ENCODE assay signal across 19 cellular contexts in the genomic region with DNA sequence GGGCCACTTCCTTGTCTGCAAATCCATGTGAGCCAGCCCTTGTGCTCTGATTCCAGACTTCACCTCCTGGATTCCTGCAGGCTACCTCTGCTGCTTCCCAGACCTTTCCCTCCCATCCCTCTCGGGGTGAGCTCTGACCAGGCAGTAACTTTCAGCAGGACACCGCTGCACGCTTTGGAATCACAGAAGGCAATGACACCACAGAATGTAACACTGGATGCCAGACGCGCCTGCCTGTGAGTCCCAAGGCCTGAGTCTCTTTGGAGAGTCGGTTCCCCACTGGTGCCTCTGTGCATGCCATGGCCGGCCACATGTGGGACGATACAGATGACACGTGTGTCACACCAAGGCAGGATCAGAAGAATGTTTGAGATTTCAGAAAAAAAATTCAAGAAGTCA.
A peak's percentile ranks its signal among the peaks of the same experiment; 100 is the strongest.
DNase-seq lines count a peak whose midpoint lies in the region; ATAC-seq and TF ChIP-seq lines count a peak whose summit lies in the region.
"Had no signal": no experiment of that assay in that cellular context is flagged by ENCODE, and none has a peak within 500 bp of the region (broad histone marks: within the 10 kb centered on the region; RNA-seq: fewer than 3 reads in every experiment).

No MANE protein-coding gene starts in this region.

- BruUV-seq in HCT116 (replicated peaks; lab: Mats Ljungman, UMichigan), result no TSS peak

- H3K4me1 ChIP-seq in HCT116 (ENCODE audit: control insufficient read depth in 1 of 2, insufficient read depth in 2 of 2, low read length in 2 of 2), result peaks cover 75 to 81% of the 10 kb centered on the region in 2 experiments
- peaks cover 6 to 7% of the 10 kb centered on the region in 2 donors for H3K4me1 ChIP-seq in esophagus (ENCODE audit: control insufficient read depth in 2 of 2, insufficient read depth in 2 of 2, low read length in 1 of 2)
- peaks cover 10 to 15% of the 10 kb centered on the region in 2 donors for H3K4me1 ChIP-seq in muscle layer of duodenum (ENCODE audit: control insufficient read depth in 1 of 2, insufficient read depth in 2 of 2, low read length in 2 of 2)
- peaks cover 39 to 58% of the 10 kb centered on the region in 2 donors for H3K4me1 ChIP-seq in thyroid gland

- intact Hi-C loops in HCT116 (cut with micrococcal nuclease), result no loop called here
- intact Hi-C loops in thyroid gland (cut with DNase I), result loop anchor here (10.0 kb wide), 1 partner anchor 81 kb away; no protein-coding TSS in a partner anchor
- intact Hi-C loops in dorsolateral prefrontal cortex (cut with DNase I), result no loop called here

- no peak for DNase-seq in HCT116 (ENCODE audit: low read depth, low spot score)
- peak in 1 of 2 donors; percentile 35 for DNase-seq in thyroid gland
- no peak for DNase-seq in stimulated activated naive B cell treated with anti-CD40 and anti-IgM and Interleukin-4, amounts not matched to agents 10 μg/mL and 1 μg/mL and 100 μg/mL, for 72 hours
- DNase-seq in GM20000 (ENCODE audit: low spot score), result no peak
- DNase-seq in dorsolateral prefrontal cortex, result no peak
- DNase-seq: activated CD4-positive, alpha-beta T cell treated with anti-CD3 and anti-CD28 coated beads, Interleukin-2, amount 50 U/mL, for 4 hours; HFFc6; hypothalamus; kidney glomerular epithelial cell; NCI-H2081; NCI-H526 treated with DMSO at 0.1 percent for 48 hours; SK-N-SH; stimulated activated naive CD8-positive, alpha-beta T cell treated with anti-CD3 and anti-CD28 coated beads, Interleukin-15, amount 100 ng/mL, for 72 hours had no signal

- 94 to 96% methylated on average over 9 of the region's 9 CpGs for WGBS in esophagus, 2 donors
- WGBS in thyroid gland, 2 donors, result 91% methylated on average over 9 of the region's 9 CpGs

- CTCF ChIA-PET in HCT116 (lab: Charles Lee), result no interaction called here

- no peaks in the 10 kb centered on the region for H3K9me3 Mint-ChIP-seq in stimulated activated naive B cell treated with anti-CD40 and anti-IgM and Interleukin-4, amounts not matched to agents 10 μg/mL and 1 μg/mL and 100 μg/mL, for 72 hours
- H3K9me3 Mint-ChIP-seq: activated naive CD4-positive, alpha-beta T cell treated with anti-CD3 and anti-CD28 coated beads, Interleukin-2, amount 50 U/mL, for 24 hours; HFFc6; stimulated activated naive CD8-positive, alpha-beta T cell treated with anti-CD3 and anti-CD28 coated beads, Interleukin-15, amount 100 ng/mL, for 72 hours had no signal

- H3K27ac Mint-ChIP-seq in stimulated activated naive B cell treated with anti-CD40 and anti-IgM and Interleukin-4, amounts not matched to agents 10 μg/mL and 1 μg/mL and 100 μg/mL, for 72 hours, result no peak overlapping the region
- H3K27ac Mint-ChIP-seq: activated naive CD4-positive, alpha-beta T cell treated with anti-CD3 and anti-CD28 coated beads, Interleukin-2, amount 50 U/mL, for 24 hours; HFFc6; progenitor cell of endocrine pancreas; stimulated activated naive CD8-positive, alpha-beta T cell treated with anti-CD3 and anti-CD28 coated beads, Interleukin-15, amount 100 ng/mL, for 72 hours had no signal

- H3K4me2 ChIP-seq in HCT116 (ENCODE audit: low read length), result peak overlapping the region; percentile 16
- H3K4me2 ChIP-seq: SK-N-SH had no signal

- H3K27me3 Mint-ChIP-seq in stimulated activated naive B cell treated with anti-CD40 and anti-IgM and Interleukin-4, amounts not matched to agents 10 μg/mL and 1 μg/mL and 100 μg/mL, for 72 hours, result peaks cover 13 to 17% of the 10 kb centered on the region in 2 donors
- H3K27me3 Mint-ChIP-seq: activated naive CD4-positive, alpha-beta T cell treated with anti-CD3 and anti-CD28 coated beads, Interleukin-2, amount 50 U/mL, for 24 hours; brain; progenitor cell of endocrine pancreas had no signal

- POLR2A ChIA-PET in HCT116 (lab: Charles Lee), result interaction anchor here (0.8 to 2.8 kb wide), 4 partner anchors 14 to 74 kb away, joined by 3 to 9 read pairs (median 3); no protein-coding TSS in a partner anchor

- TF ChIP-seq POLR2A in HCT116 (IDR thresholded peaks at IDR 0.05; ENCODE audit: borderline replicate concordance, extremely low read depth, insufficient read depth, insufficient read length), result no peak
- TF ChIP-seq POLR2A in thyroid gland (IDR thresholded peaks at IDR 0.05), result no peak

- no peaks in the 10 kb centered on the region for H4K20me1 ChIP-seq in HCT116 (ENCODE audit: insufficient read depth)

- peak overlapping the region; percentile 31; the same call in 1 of the 2 replicates for H3K9ac ChIP-seq in HCT116 (ENCODE audit: low read length)
- H3K9ac ChIP-seq: SK-N-SH had no signal

- RAD21 ChIA-PET in HCT116 (lab: Charles Lee; ENCODE audit: low non-redundant PET in 1 of 2, low total read pairs in 2 of 2, uncharacterized antibody in 2 of 2, unreplicated experiment in 2 of 2), result no interaction called here

- no peak for TF ChIP-seq RAD21 in HCT116 (IDR thresholded peaks at IDR 0.05; ENCODE audit: low read depth)

- no peak overlapping the region for H2AFZ ChIP-seq in HCT116 (ENCODE audit: low read depth, low read length, poor library complexity, severe bottlenecking)

- H3K4me3 ChIP-seq in HCT116 (replicated peaks in 1 of 2; ENCODE audit: low read depth in 1 of 2, low read length in 2 of 2) (no peak overlapping the region), esophagus (ENCODE audit: low read depth in 1 of 2, low read length in 2 of 2) (no peak overlapping the region), muscle layer of duodenum (ENCODE audit: low read depth in 1 of 2, low read length in 2 of 2) (no peak overlapping the region), thyroid gland (replicated peaks in 1 of 3) (no peak overlapping the region), dorsolateral prefrontal cortex (no peak overlapping the region)

- no peak overlapping the region for H3K4me3 Mint-ChIP-seq in stimulated activated naive B cell treated with anti-CD40 and anti-IgM and Interleukin-4, amounts not matched to agents 10 μg/mL and 1 μg/mL and 100 μg/mL, for 72 hours
- H3K4me3 Mint-ChIP-seq: activated naive CD4-positive, alpha-beta T cell treated with anti-CD3 and anti-CD28 coated beads, Interleukin-2, amount 50 U/mL, for 24 hours; HFFc6; stimulated activated naive CD8-positive, alpha-beta T cell treated with anti-CD3 and anti-CD28 coated beads, Interleukin-15, amount 100 ng/mL, for 72 hours had no signal

- no peaks in the 10 kb centered on the region for H3K36me3 ChIP-seq in HCT116 (ENCODE audit: control insufficient read depth in 1 of 2, insufficient read depth in 2 of 2, low read length in 2 of 2)
- no peaks in the 10 kb centered on the region for H3K36me3 ChIP-seq in esophagus (ENCODE audit: control insufficient read depth in 2 of 2, insufficient read depth in 2 of 2, low read length in 1 of 2)
- peaks cover 0 to 5% of the 10 kb centered on the region in 2 donors for H3K36me3 ChIP-seq in muscle layer of duodenum (ENCODE audit: control insufficient read depth in 1 of 2, insufficient read depth in 2 of 2, low read length in 2 of 2)
- H3K36me3 ChIP-seq in thyroid gland, result no peaks in the 10 kb centered on the region

- no peak for TF ChIP-seq CTCF in HCT116 (IDR thresholded peaks at IDR 0.05 in 2 of 3, conservative IDR thresholded peaks at IDR 0.05 in 1 of 3; ENCODE audit: borderline replicate concordance in 1 of 3, insufficient read depth in 1 of 3, low read depth in 2 of 3, low read length in 2 of 3)
- no peak for TF ChIP-seq CTCF in thyroid gland (IDR thresholded peaks at IDR 0.05)
- no peak for TF ChIP-seq CTCF in GM20000 (IDR thresholded peaks at IDR 0.05; ENCODE audit: extremely low read depth, missing control alignments)
- TF ChIP-seq CTCF in dorsolateral prefrontal cortex (IDR thresholded peaks at IDR 0.05 in 54 of 56, conservative IDR thresholded peaks at IDR 0.05 in 2 of 56; ENCODE audit: low read depth in 1 of 56, partially characterized antibody in 56 of 56), result no peak

- peak overlapping the region; percentile 99 for H3K27ac ChIP-seq in HCT116 (ENCODE audit: low read depth, low read length)
- H3K27ac ChIP-seq in esophagus (ENCODE audit: low read depth in 2 of 2, low read length in 1 of 2), result peak overlapping the region; percentile 35 to 63
- peak overlapping the region; percentile 86 for H3K27ac ChIP-seq in muscle layer of duodenum (ENCODE audit: low read length)
- H3K27ac ChIP-seq in thyroid gland, result peak overlapping the region; percentile 93 to 98 (median 94)
- H3K27ac ChIP-seq in dorsolateral prefrontal cortex, result peak overlapping the region in 2 of 59 donors; percentile 21 to 55

- H3K9me2 ChIP-seq in HCT116 (ENCODE audit: insufficient read depth), result no peaks in the 10 kb centered on the region
- H3K9me2 ChIP-seq: SK-N-SH had no signal

- H3K9me3 ChIP-seq in HCT116 (ENCODE audit: control insufficient read depth in 1 of 2, insufficient read depth in 1 of 2, low read depth in 1 of 2, low read length in 2 of 2) (no peaks in the 10 kb centered on the region), esophagus (ENCODE audit: control insufficient read depth in 2 of 2, insufficient read depth in 1 of 2, low read depth in 1 of 2, low read length in 1 of 2) (no peaks in the 10 kb centered on the region), muscle layer of duodenum (ENCODE audit: control insufficient read depth in 1 of 2, low read length in 2 of 2) (no peaks in the 10 kb centered on the region), thyroid gland (no peaks in the 10 kb centered on the region)
- H3K9me3 ChIP-seq: SK-N-SH had no signal

- H3K4me1 Mint-ChIP-seq in stimulated activated naive B cell treated with anti-CD40 and anti-IgM and Interleukin-4, amounts not matched to agents 10 μg/mL and 1 μg/mL and 100 μg/mL, for 72 hours, result peaks cover 0 to 2% of the 10 kb centered on the region in 2 donors

- H3K36me3 Mint-ChIP-seq in stimulated activated naive B cell treated with anti-CD40 and anti-IgM and Interleukin-4, amounts not matched to agents 10 μg/mL and 1 μg/mL and 100 μg/mL, for 72 hours, result no peaks in the 10 kb centered on the region
- H3K36me3 Mint-ChIP-seq: activated naive CD4-positive, alpha-beta T cell treated with anti-CD3 and anti-CD28 coated beads, Interleukin-2, amount 50 U/mL, for 24 hours; brain had no signal

- ATAC-seq in HCT116 (no peak), GM18502 (IDR thresholded peaks at IDR 0.05; ENCODE audit: poor library complexity, unreplicated experiment) (no peak)
- ATAC-seq in stimulated activated naive B cell treated with anti-CD40 and anti-IgM and Interleukin-4, amounts not matched to agents 10 μg/mL and 1 μg/mL and 100 μg/mL, for 72 hours (replicated peaks), result no peak
- ATAC-seq: stimulated activated naive CD8-positive, alpha-beta T cell treated with anti-CD3 and anti-CD28 coated beads, Interleukin-15, amount 100 ng/mL, for 72 hours had no signal

- H3K27me3 ChIP-seq in HCT116 (ENCODE audit: insufficient read depth, low read length), result no peaks in the 10 kb centered on the region
- H3K27me3 ChIP-seq in esophagus (ENCODE audit: control insufficient read depth in 1 of 2, insufficient read depth in 2 of 2, low read length in 2 of 2), result no peaks in the 10 kb centered on the region
- no peaks in the 10 kb centered on the region for H3K27me3 ChIP-seq in muscle layer of duodenum (ENCODE audit: low read depth, low read length)
- H3K27me3 ChIP-seq in thyroid gland, result no peaks in the 10 kb centered on the region
- H3K27me3 ChIP-seq in dorsolateral prefrontal cortex, result no peaks in the 10 kb centered on the region

- H3K79me2 ChIP-seq in HCT116 (ENCODE audit: insufficient read depth, low read length), result no peaks in the 10 kb centered on the region

TF ChIP-seq in HCT116, 20 proteins besides CTCF, POLR2A, EP300 and RAD21:
- TF ChIP-seq JUND (IDR thresholded peaks at IDR 0.05), result no peak
